ENCODE assay signal across 1 cellular context in the genomic region with DNA sequence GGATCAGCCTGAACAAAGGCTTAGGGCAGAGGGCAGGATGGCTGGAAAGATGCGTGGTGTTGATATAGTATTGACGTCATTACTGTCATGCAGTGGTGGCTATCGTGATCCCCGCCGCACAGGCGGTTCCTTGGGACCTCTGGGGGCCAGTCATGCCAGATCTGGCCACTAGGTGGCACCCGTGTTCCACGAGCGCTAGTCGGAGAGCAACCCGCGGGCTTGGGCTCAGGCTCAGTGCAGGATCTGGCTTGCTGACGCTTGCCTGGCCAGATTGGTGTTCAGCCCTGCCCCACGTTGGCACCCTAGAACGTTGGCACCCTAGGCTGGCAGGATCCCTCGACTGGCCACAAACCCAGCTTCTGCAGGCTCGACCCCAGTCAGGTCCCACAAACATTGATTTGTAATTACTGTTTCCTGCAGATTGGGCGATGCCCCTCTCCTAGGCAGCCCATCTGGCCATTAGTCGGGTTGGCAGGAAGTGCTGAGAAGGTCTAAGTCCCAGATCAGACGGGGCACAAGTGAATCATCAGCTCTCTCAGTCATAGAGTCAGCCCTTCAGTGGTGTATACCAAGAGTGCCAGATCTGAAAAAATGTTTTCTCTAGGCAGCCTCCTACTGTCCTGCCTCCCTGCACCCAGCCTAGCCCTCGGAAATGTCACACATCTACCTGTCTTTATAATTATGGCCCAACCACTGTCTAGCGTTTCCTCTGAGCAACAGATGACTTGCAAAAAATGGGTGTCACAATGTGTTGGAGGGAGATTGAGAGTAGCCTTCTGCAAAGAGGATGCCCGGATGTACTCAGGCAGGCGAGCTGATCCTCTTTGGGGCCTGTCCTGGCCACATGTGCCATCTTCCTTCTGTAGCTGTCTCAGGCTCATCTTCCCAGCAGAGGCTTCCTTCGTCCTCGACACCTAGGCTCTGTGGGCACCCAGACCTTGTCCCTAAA.
A peak's percentile ranks its signal among the peaks of the same experiment; 100 is the strongest.
TF ChIP-seq lines count a peak whose summit lies in the region.

No MANE protein-coding gene starts in this region.

TF ChIP-seq in K562, 482 proteins besides CTCF, POLR2A, EP300 and RAD21 (continued from another document):
- TF ChIP-seq ZNF518B (CRISPR knock-in tag; IDR thresholded peaks at IDR 0.05) = no peak
- TF ChIP-seq ARID1B (IDR thresholded peaks at IDR 0.05) = 0 out of 2 replicates have a peak, but pooled peaks have one; percentile 11
- TF ChIP-seq TFAP4 (CRISPR knock-in tag; IDR thresholded peaks at IDR 0.05; ENCODE audit: borderline replicate concordance) = peak; percentile 44; the same call in 1 of the 2 replicates
- no peak for TF ChIP-seq PCBP1 (IDR thresholded peaks at IDR 0.05; ENCODE audit: low read depth, low read length, poor library complexity, severe bottlenecking)
- TF ChIP-seq ZBED1 (IDR thresholded peaks at IDR 0.05) = peak; percentile 73; the same call in 1 of the 2 replicates
- TF ChIP-seq, protein P1, sequence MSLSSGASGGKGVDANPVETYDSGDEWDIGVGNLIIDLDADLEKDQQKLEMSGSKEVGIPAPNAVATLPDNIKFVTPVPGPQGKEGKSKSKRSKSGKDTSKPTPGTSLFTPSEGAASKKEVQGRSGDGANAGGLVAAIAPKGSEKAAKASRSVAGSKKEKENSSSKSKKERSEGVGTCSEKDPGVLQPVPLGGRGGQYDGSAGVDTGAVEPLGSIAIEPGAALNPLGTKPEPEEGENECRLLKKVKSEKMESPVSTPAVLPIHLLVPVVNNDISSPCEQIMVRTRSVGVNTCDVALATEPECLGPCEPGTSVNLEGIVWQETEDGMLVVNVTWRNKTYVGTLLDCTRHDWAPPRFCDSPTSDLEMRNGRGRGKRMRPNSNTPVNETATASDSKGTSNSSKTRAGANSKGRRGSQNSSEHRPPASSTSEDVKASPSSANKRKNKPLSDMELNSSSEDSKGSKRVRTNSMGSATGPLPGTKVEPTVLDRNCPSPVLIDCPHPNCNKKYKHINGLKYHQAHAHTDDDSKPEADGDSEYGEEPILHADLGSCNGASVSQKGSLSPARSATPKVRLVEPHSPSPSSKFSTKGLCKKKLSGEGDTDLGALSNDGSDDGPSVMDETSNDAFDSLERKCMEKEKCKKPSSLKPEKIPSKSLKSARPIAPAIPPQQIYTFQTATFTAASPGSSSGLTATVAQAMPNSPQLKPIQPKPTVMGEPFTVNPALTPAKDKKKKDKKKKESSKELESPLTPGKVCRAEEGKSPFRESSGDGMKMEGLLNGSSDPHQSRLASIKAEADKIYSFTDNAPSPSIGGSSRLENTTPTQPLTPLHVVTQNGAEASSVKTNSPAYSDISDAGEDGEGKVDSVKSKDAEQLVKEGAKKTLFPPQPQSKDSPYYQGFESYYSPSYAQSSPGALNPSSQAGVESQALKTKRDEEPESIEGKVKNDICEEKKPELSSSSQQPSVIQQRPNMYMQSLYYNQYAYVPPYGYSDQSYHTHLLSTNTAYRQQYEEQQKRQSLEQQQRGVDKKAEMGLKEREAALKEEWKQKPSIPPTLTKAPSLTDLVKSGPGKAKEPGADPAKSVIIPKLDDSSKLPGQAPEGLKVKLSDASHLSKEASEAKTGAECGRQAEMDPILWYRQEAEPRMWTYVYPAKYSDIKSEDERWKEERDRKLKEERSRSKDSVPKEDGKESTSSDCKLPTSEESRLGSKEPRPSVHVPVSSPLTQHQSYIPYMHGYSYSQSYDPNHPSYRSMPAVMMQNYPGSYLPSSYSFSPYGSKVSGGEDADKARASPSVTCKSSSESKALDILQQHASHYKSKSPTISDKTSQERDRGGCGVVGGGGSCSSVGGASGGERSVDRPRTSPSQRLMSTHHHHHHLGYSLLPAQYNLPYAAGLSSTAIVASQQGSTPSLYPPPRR (CRISPR knock-in tag; IDR thresholded peaks at IDR 0.05; ENCODE audit: borderline replicate concordance) = no peak
- peak; percentile 64 for TF ChIP-seq ATF3 (IDR thresholded peaks at IDR 0.05)
- no peak for TF ChIP-seq ATF3 (CRISPR knock-in tag; conservative IDR thresholded peaks at IDR 0.05)
- 0 out of 4 replicates have a peak, but pooled peaks of 1 of the 2 experiments have one; percentile 32 for TF ChIP-seq MAZ (CRISPR knock-in tag; conservative IDR thresholded peaks at IDR 0.05 in 1 of 2, IDR thresholded peaks at IDR 0.05 in 1 of 2)
- 0 out of 4 replicates have a peak, but pooled peaks of 1 of the 2 experiments have one; percentile 23 for TF ChIP-seq ZMIZ1 (IDR thresholded peaks at IDR 0.05; ENCODE audit: low read depth in 2 of 2, low read length in 2 of 2)
- 0 out of 2 replicates have a peak, but pooled peaks have one; percentile 13 for TF ChIP-seq VEZF1 (CRISPR knock-in tag; IDR thresholded peaks at IDR 0.05)
- peak; percentile 19; the same call in 1 of the 2 replicates for TF ChIP-seq KLF16 (IDR thresholded peaks at IDR 0.05)
- TF ChIP-seq ZNF561 (CRISPR knock-in tag; conservative IDR thresholded peaks at IDR 0.05) = no peak
- TF ChIP-seq CREB1 (IDR thresholded peaks at IDR 0.05) = 0 out of 2 replicates have a peak, but pooled peaks have one; percentile 20
- no peak for TF ChIP-seq CREB1 (CRISPR knock-in tag; IDR thresholded peaks at IDR 0.05)
- TF ChIP-seq ATF7 (IDR thresholded peaks at IDR 0.05) = peak; percentile 91
- TF ChIP-seq, protein P2, sequence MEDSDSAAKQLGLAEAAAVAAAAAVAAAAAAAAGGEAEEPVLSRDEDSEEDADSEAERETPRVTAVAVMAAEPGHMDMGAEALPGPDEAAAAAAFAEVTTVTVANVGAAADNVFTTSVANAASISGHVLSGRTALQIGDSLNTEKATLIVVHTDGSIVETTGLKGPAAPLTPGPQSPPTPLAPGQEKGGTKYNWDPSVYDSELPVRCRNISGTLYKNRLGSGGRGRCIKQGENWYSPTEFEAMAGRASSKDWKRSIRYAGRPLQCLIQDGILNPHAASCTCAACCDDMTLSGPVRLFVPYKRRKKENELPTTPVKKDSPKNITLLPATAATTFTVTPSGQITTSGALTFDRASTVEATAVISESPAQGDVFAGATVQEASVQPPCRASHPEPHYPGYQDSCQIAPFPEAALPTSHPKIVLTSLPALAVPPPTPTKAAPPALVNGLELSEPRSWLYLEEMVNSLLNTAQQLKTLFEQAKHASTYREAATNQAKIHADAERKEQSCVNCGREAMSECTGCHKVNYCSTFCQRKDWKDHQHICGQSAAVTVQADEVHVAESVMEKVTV (CRISPR knock-in tag; IDR thresholded peaks at IDR 0.05) = peak; percentile 74
- no peak for TF ChIP-seq LCOR (CRISPR knock-in tag; IDR thresholded peaks at IDR 0.05)
- TF ChIP-seq CXXC5 (CRISPR knock-in tag; IDR thresholded peaks at IDR 0.05) = peak; percentile 55
- peak; percentile 95 for TF ChIP-seq STAG1 (CRISPR knock-in tag; IDR thresholded peaks at IDR 0.05; ENCODE audit: borderline replicate concordance)
- no peak for TF ChIP-seq SMAD3 (CRISPR knock-in tag; conservative IDR thresholded peaks at IDR 0.05)
- TF ChIP-seq ATF1 (CRISPR knock-in tag; IDR thresholded peaks at IDR 0.05) = no peak
- peak; percentile 84 for TF ChIP-seq ATF1 (tag; IDR thresholded peaks at IDR 0.05)
- TF ChIP-seq CTBP1 (IDR thresholded peaks at IDR 0.05; ENCODE audit: borderline replicate concordance) = peak; percentile 27; the same call in 1 of the 2 replicates
- no peak for TF ChIP-seq KDM2B (CRISPR knock-in tag; IDR thresholded peaks at IDR 0.05)
- no peak for TF ChIP-seq ZNF165 (CRISPR knock-in tag; IDR thresholded peaks at IDR 0.05; ENCODE audit: borderline replicate concordance)
